8 cellular contexts compared by ENCODE assay signal in genomic region chr2:25403120-25403760, GRCh38.
A peak's percentile ranks its signal among the peaks of the same experiment; 100 is the strongest.
DNase-seq lines count a peak whose midpoint lies in the region; ATAC-seq and TF ChIP-seq lines count a peak whose summit lies in the region.
"Not testable (repeated sequence)": the region's sequence is repeated elsewhere in the genome, so short reads cannot be mapped to it uniquely, and the experiment has no call there.

No MANE protein-coding gene starts in this region.

- peak overlapping the region; percentile 52 for H3K4me3 Mint-ChIP-seq in T-helper 2 cell treated with Interferon-gamma antibody and Interleukin-4, amounts not matched to agents 5 μg/mL and 100 μg/mL, for 36 hours
- H3K4me3 Mint-ChIP-seq in central memory CD8-positive, alpha-beta T cell: not testable (repeated sequence)
- H3K4me3 Mint-ChIP-seq in stimulated activated naive CD8-positive, alpha-beta T cell treated with anti-CD3 and anti-CD28 coated beads, Interleukin-15, amount 100 ng/mL, for 72 hours: peak overlapping the region; percentile 40 to 66

- ATAC-seq in GM21526 (IDR thresholded peaks at IDR 0.05; ENCODE audit: low FRiP score, unreplicated experiment): peak; percentile 56
- ATAC-seq in HG02973 (IDR thresholded peaks at IDR 0.05; ENCODE audit: unreplicated experiment): peak; percentile 67
- ATAC-seq in HG03457 (IDR thresholded peaks at IDR 0.05; ENCODE audit: unreplicated experiment): peak; percentile 58
- ATAC-seq in central memory CD8-positive, alpha-beta T cell (replicated peaks; ENCODE audit: extremely low read depth, poor library complexity, severe bottlenecking): peak; percentile 88
- peak; percentile 93 for ATAC-seq in stimulated activated naive CD8-positive, alpha-beta T cell treated with anti-CD3 and anti-CD28 coated beads, Interleukin-15, amount 100 ng/mL, for 72 hours

- not testable (repeated sequence) for H3K36me3 Mint-ChIP-seq in T-helper 2 cell treated with Interferon-gamma antibody and Interleukin-4, amounts not matched to agents 5 μg/mL and 100 μg/mL, for 36 hours (ENCODE audit: low read depth); central memory CD8-positive, alpha-beta T cell (ENCODE audit: insufficient read depth)

- H3K27me3 Mint-ChIP-seq in T-helper 2 cell treated with Interferon-gamma antibody and Interleukin-4, amounts not matched to agents 5 μg/mL and 100 μg/mL, for 36 hours (ENCODE audit: low read depth); central memory CD8-positive, alpha-beta T cell; stimulated activated naive CD8-positive, alpha-beta T cell treated with anti-CD3 and anti-CD28 coated beads, Interleukin-15, amount 100 ng/mL, for 72 hours: not testable (repeated sequence)

- peaks cover 28% of the 10 kb centered on the region for H3K4me1 Mint-ChIP-seq in T-helper 2 cell treated with Interferon-gamma antibody and Interleukin-4, amounts not matched to agents 5 μg/mL and 100 μg/mL, for 36 hours (ENCODE audit: low read depth)
- peaks cover 23% of the 10 kb centered on the region for H3K4me1 Mint-ChIP-seq in central memory CD8-positive, alpha-beta T cell
- peaks cover 28% of the 10 kb centered on the region for H3K4me1 Mint-ChIP-seq in stimulated activated naive CD8-positive, alpha-beta T cell treated with anti-CD3 and anti-CD28 coated beads, Interleukin-15, amount 100 ng/mL, for 72 hours

- not testable (repeated sequence) for TF ChIP-seq CTCF in GM13977 (IDR thresholded peaks at IDR 0.05; ENCODE audit: extremely low read depth, insufficient read depth, missing control alignments)

- TF ChIP-seq POLR2A in GM19193 (IDR thresholded peaks at IDR 0.05; ENCODE audit: extremely low read depth, insufficient read depth, insufficient read length): peak; percentile 2

- H3K27ac Mint-ChIP-seq in T-helper 2 cell treated with Interferon-gamma antibody and Interleukin-4, amounts not matched to agents 5 μg/mL and 100 μg/mL, for 36 hours: peak overlapping the region; percentile 83
- H3K27ac Mint-ChIP-seq in central memory CD8-positive, alpha-beta T cell (ENCODE audit: low read depth): not testable (repeated sequence)
- H3K27ac Mint-ChIP-seq in stimulated activated naive CD8-positive, alpha-beta T cell treated with anti-CD3 and anti-CD28 coated beads, Interleukin-15, amount 100 ng/mL, for 72 hours: peak overlapping the region; percentile 93 to 96

- DNase-seq in GM13977 (ENCODE audit: low spot score): peak; percentile 73
- not testable (repeated sequence) for DNase-seq in T-helper 2 cell treated with Interferon-gamma antibody and Interleukin-4, amounts not matched to agents 5 μg/mL and 100 μg/mL, for 36 hours (ENCODE audit: low spot score); central memory CD8-positive, alpha-beta T cell (ENCODE audit: low spot score in 2 of 2); stimulated activated naive CD8-positive, alpha-beta T cell treated with anti-CD3 and anti-CD28 coated beads, Interleukin-15, amount 100 ng/mL, for 72 hours

- in situ Hi-C loops in GM13977 (cut with MboI; ENCODE audit: low pct_unique_long_range_greater_than_20kb, low sequenced_read_pairs, unreplicated experiment): not testable (repeated sequence)

- H3K9me3 Mint-ChIP-seq in T-helper 2 cell treated with Interferon-gamma antibody and Interleukin-4, amounts not matched to agents 5 μg/mL and 100 μg/mL, for 36 hours; central memory CD8-positive, alpha-beta T cell; stimulated activated naive CD8-positive, alpha-beta T cell treated with anti-CD3 and anti-CD28 coated beads, Interleukin-15, amount 100 ng/mL, for 72 hours: not testable (repeated sequence)
